In genomic region chr7:55520426-55521140, GRCh38 we compare ENCODE assay signal across 18 cellular contexts. TPM values are rescaled to one million over a fixed set of nuclear protein-coding genes. Genes with fewer than 3 reads are reported as not detected.
DNase-seq lines count a peak whose midpoint lies in the region; ATAC-seq, FAIRE-seq and TF ChIP-seq lines count a peak whose summit lies in the region.
"Had no signal": no experiment of that assay in that cellular context is flagged by ENCODE, and none has a peak within 500 bp of the region (broad histone marks: within the 10 kb centered on the region; RNA-seq: fewer than 3 reads in every experiment).

No MANE protein-coding gene starts in this region.

- peaks cover 26% of the 10 kb centered on the region for H3K4me1 ChIP-seq in BLaER1
- H3K4me1 ChIP-seq: body of pancreas had no signal

- intact Hi-C loops in lower leg skin (cut with DNase I; ENCODE audit: low total_unique reads), result no loop called here

- H3K4me2 ChIP-seq in BLaER1, result no peak overlapping the region
- H3K4me2 ChIP-seq: smooth muscle cell had no signal

- no peak for TF ChIP-seq POLR2A in GM12892 (IDR thresholded peaks at IDR 0.05; ENCODE audit: low read depth, low read length)
- no peak for TF ChIP-seq POLR2A in lower leg skin (IDR thresholded peaks at IDR 0.05)

- H3K36me3 Mint-ChIP-seq in activated T-helper 17 cell treated with anti-CD3 and anti-CD28 coated beads, Interleukin-2, amount 50 U/mL, for 72 hours (ENCODE audit: low read depth), result peaks cover 66% of the 10 kb centered on the region
- peaks cover 24% of the 10 kb centered on the region in 2 donors for H3K36me3 Mint-ChIP-seq in naive B cell

- WGBS in lower leg skin, 2 donors, result 90 to 94% methylated on average over 13 of the region's 13 CpGs

- H3K4me3 ChIP-seq in BLaER1, result no peak overlapping the region
- no peak overlapping the region for H3K4me3 ChIP-seq in lower leg skin (ENCODE audit: low read depth, poor library complexity, severe bottlenecking)
- H3K4me3 ChIP-seq: body of pancreas, ovary, smooth muscle cell had no signal

- DNase-seq in GM12892 (ENCODE audit: insufficient read length), result no peak
- DNase-seq in naive B cell, result no peak
- no peak for DNase-seq in lower leg skin (ENCODE audit: low spot score in 2 of 2)
- no peak for DNase-seq in dedifferentiated amniotic fluid mesenchymal stem cell (ENCODE audit: extremely low spot score)
- DNase-seq: body of pancreas; effector CD8-positive, alpha-beta T cell; HFFc6; mesenchymal stem cell; NCI-H1417; ovary; stimulated activated CD4-positive, alpha-beta T cell treated with anti-CD3 and anti-CD28 coated beads, Interleukin-2, amount 100 ng/mL, for 24 hours had no signal

- H3K9me3 ChIP-seq in BLaER1, result no peaks in the 10 kb centered on the region
- H3K9me3 ChIP-seq: body of pancreas, ovary had no signal

- no peak for ATAC-seq in activated T-helper 17 cell treated with anti-CD3 and anti-CD28 coated beads, Interleukin-2, amount 50 U/mL, for 72 hours (replicated peaks)
- ATAC-seq in naive B cell (ENCODE audit: low read depth in 2 of 2) (no peak), HG03378 (IDR thresholded peaks at IDR 0.05; ENCODE audit: unreplicated experiment) (no peak)
- ATAC-seq: body of pancreas, Panc1 had no signal

- H3K4me3 Mint-ChIP-seq in activated T-helper 17 cell treated with anti-CD3 and anti-CD28 coated beads, Interleukin-2, amount 50 U/mL, for 72 hours, result no peak overlapping the region
- H3K4me3 Mint-ChIP-seq in naive B cell, result no peak overlapping the region
- H3K4me3 Mint-ChIP-seq: HFFc6 had no signal

- no peaks in the 10 kb centered on the region for H3K27me3 ChIP-seq in BLaER1
- H3K27me3 ChIP-seq: body of pancreas, ovary had no signal

- H3K4me1 Mint-ChIP-seq in activated T-helper 17 cell treated with anti-CD3 and anti-CD28 coated beads, Interleukin-2, amount 50 U/mL, for 72 hours, result peaks cover 77% of the 10 kb centered on the region
- H3K4me1 Mint-ChIP-seq in naive B cell, result peaks cover 25 to 54% (median 39%) of the 10 kb centered on the region in 3 donors

- H3K36me3 ChIP-seq in BLaER1, result peaks cover 39% of the 10 kb centered on the region
- H3K36me3 ChIP-seq: ovary had no signal

- TF ChIP-seq CTCF in lower leg skin (IDR thresholded peaks at IDR 0.05), result no peak

- peaks cover 67% of the 10 kb centered on the region for H4K20me1 ChIP-seq in BLaER1

- H3K27ac Mint-ChIP-seq in activated T-helper 17 cell treated with anti-CD3 and anti-CD28 coated beads, Interleukin-2, amount 50 U/mL, for 72 hours, result peak overlapping the region; percentile 86
- peak overlapping the region in 5 of 6 donors; percentile 42 to 89 (median 71) for H3K27ac Mint-ChIP-seq in naive B cell
- H3K27ac Mint-ChIP-seq: HFFc6 had no signal

- H3K9ac ChIP-seq in BLaER1, result no peak overlapping the region

- H3K27ac ChIP-seq in BLaER1, result 0 out of 2 replicates have a peak overlapping the region, but pooled peaks have one; percentile 4
- H3K27ac ChIP-seq: body of pancreas, ovary had no signal

- no peaks in the 10 kb centered on the region for H3K27me3 Mint-ChIP-seq in activated T-helper 17 cell treated with anti-CD3 and anti-CD28 coated beads, Interleukin-2, amount 50 U/mL, for 72 hours
- H3K27me3 Mint-ChIP-seq in naive B cell, result no peaks in the 10 kb centered on the region

- H3K9me3 Mint-ChIP-seq in activated T-helper 17 cell treated with anti-CD3 and anti-CD28 coated beads, Interleukin-2, amount 50 U/mL, for 72 hours, result no peaks in the 10 kb centered on the region
- no peaks in the 10 kb centered on the region for H3K9me3 Mint-ChIP-seq in naive B cell
- H3K9me3 Mint-ChIP-seq: HFFc6 had no signal

- peak; percentile 64 for FAIRE-seq in GM12892 (lab: Jason Lieb, UNC)
- FAIRE-seq: GM18507, urothelium cell line had no signal

RNA-seq across cellular contexts. Expression of gene VOPP1, which starts 51.7 kb away (rescaled TPM):
- 210 TPM for polyA plus RNA-seq in GM12892 (2012; ENCODE audit: missing spikeins)
- 10 to 100 TPM; 58.0 to 70.9 TPM for total RNA-seq in activated T-helper 17 cell treated with anti-CD3 and anti-CD28 coated beads, Interleukin-2, amount 50 U/mL, for 72 hours
- 10 to 100 TPM; 27.5 to 78.6 (median 34.2) TPM for polyA plus RNA-seq in naive B cell (ENCODE audit: low read depth in 6 of 6)
- total RNA-seq in lower leg skin, result 10 to 100 TPM; 15.1 to 29.8 (median 22.9) TPM
